In genomic region chr1:82604524-82604923, GRCh38 we compare ENCODE assay signal across 19 cellular contexts.
DNase-seq lines count a peak whose midpoint lies in the region; ATAC-seq and TF ChIP-seq lines count a peak whose summit lies in the region.
"Had no signal": no experiment of that assay in that cellular context is flagged by ENCODE, and none has a peak within 500 bp of the region (broad histone marks: within the 10 kb centered on the region; RNA-seq: fewer than 3 reads in every experiment).

No MANE protein-coding gene starts in this region.

- TF ChIP-seq CTCF in astrocyte of the spinal cord (IDR thresholded peaks at IDR 0.05; ENCODE audit: low read depth, low read length): peak; percentile 27

- ATAC-seq in HG03342 (IDR thresholded peaks at IDR 0.05; ENCODE audit: unreplicated experiment): no peak
- ATAC-seq in sciatic nerve: no peak
- ATAC-seq: activated CD8-positive, alpha-beta T cell treated with anti-CD3 and anti-CD28 coated beads, Interleukin-2, amount 10 ng/mL, durations not matched to agents 7 days and 5 days had no signal

- no peak overlapping the region for H3K4me3 ChIP-seq in astrocyte of the spinal cord (ENCODE audit: low read depth, low read length)
- H3K4me3 ChIP-seq: PC-9, skin epidermis, tibial artery had no signal

- DNase-seq in AG20443 (ENCODE audit: low spot score): peak; percentile 9
- peak; percentile 49 for DNase-seq in NCI-H146 (lab: John Stamatoyannopoulos, UW)
- DNase-seq in astrocyte of the spinal cord (ENCODE audit: low read depth, low spot score): no peak
- peak; percentile 62 for DNase-seq in left kidney (ENCODE audit: low read depth, low spot score)
- no peak for DNase-seq in NCI-H1105 (lab: John Stamatoyannopoulos, UW)
- no peak for DNase-seq in DMS153 (lab: John Stamatoyannopoulos, UW)
- no peak for DNase-seq in sciatic nerve (ENCODE audit: low spot score)
- DNase-seq: activated CD8-positive, alpha-beta T cell treated with anti-CD3 and anti-CD28 coated beads, Interleukin-2, amount 10 ng/mL, durations not matched to agents 7 days and 5 days; CD4-positive, CD25-positive, alpha-beta regulatory T cell; central memory CD4-positive, alpha-beta T cell; EL; foreskin melanocyte; IMR-90; NCI-H1092; NCI-H226; PC-9; tibial artery had no signal

- intact Hi-C loops in sciatic nerve (cut with DNase I): no loop called here

- in situ Hi-C loops in astrocyte of the spinal cord (cut with HindIII; ENCODE audit: low sequenced_read_pairs): no loop called here

Comparison
In these comparisons a context has a peak if more than half of its experiments do, and no peak if none do; other contexts are left out.
1. DNase-seq: peak in AG20443 (single experiment), NCI-H146 (single experiment) and left kidney (single experiment); none in astrocyte of the spinal cord (single experiment), NCI-H1105 (single experiment), DMS153 (single experiment) and sciatic nerve (single experiment).